Comparison of ENCODE assay signal across 23 cellular contexts in genomic region chr9:136672431-136673087, GRCh38. TPM values are rescaled to one million over a fixed set of nuclear protein-coding genes. Genes with fewer than 3 reads are reported as not detected.
DNase-seq lines count a peak whose midpoint lies in the region; ATAC-seq and TF ChIP-seq lines count a peak whose summit lies in the region.
"Had no signal": no experiment of that assay in that cellular context is flagged by ENCODE, and none has a peak within 500 bp of the region (broad histone marks: within the 10 kb centered on the region; RNA-seq: fewer than 3 reads in every experiment).

No MANE protein-coding gene starts in this region.

- intact Hi-C loops in Right ventricle myocardium inferior (cut with DNase I) = loop anchor here (5.0 kb wide), 1 partner anchor 45 kb away; no protein-coding TSS in a partner anchor
- intact Hi-C loops in naive thymus-derived CD4-positive, alpha-beta T cell (cut with micrococcal nuclease) = no loop called here

- DNase-seq in right atrium auricular region (ENCODE audit: low spot score) (no peak), Right ventricle myocardium inferior (ENCODE audit: missing footprints) (no peak), upper lobe of left lung (peak in 1 of 2 donors; percentile 53)
- DNase-seq in naive thymus-derived CD4-positive, alpha-beta T cell = no peak
- DNase-seq: activated CD4-positive, CD25-positive, alpha-beta regulatory T cell treated with anti-CD3 and anti-CD28 coated beads, Interleukin-2, amount 50 U/mL, for 72 hours; activated CD8-positive, alpha-beta memory T cell treated with anti-CD3 and anti-CD28 coated beads for 24 hours; activated naive CD4-positive, alpha-beta T cell treated with anti-CD3 and anti-CD28 coated beads for 36 hours; activated T-cell treated with anti-CD3 and anti-CD28 coated beads, Interleukin-2, amount 50 U/mL, for 4 hours; central memory CD4-positive, alpha-beta T cell; foreskin fibroblast; mesendoderm; natural killer cell; NCI-H1105; NCI-H446 treated with DMSO at 0.1 percent for 48 hours; NK-92 treated with Interleukin-12 subunit alpha and Interleukin-12 subunit beta, amount 100 ng/mL, for 24 hours; Peyer's patch; sigmoid colon had no signal

- H3K27ac Mint-ChIP-seq in naive thymus-derived CD4-positive, alpha-beta T cell = no peak overlapping the region
- H3K27ac Mint-ChIP-seq: activated naive CD4-positive, alpha-beta T cell treated with anti-CD3 and anti-CD28 coated beads for 36 hours; natural killer cell had no signal

- H3K9me3 Mint-ChIP-seq in naive thymus-derived CD4-positive, alpha-beta T cell = no peaks in the 10 kb centered on the region
- H3K9me3 Mint-ChIP-seq: activated naive CD4-positive, alpha-beta T cell treated with anti-CD3 and anti-CD28 coated beads for 36 hours; activated T-cell treated with anti-CD3 and anti-CD28 coated beads, Interleukin-2, amount 50 U/mL, for 4 hours; natural killer cell had no signal

- TF ChIP-seq CTCF in right atrium auricular region (IDR thresholded peaks at IDR 0.05) = no peak
- TF ChIP-seq CTCF in gastroesophageal sphincter (IDR thresholded peaks at IDR 0.05) = no peak
- peak in 1 of 6 experiments; percentile 5 for TF ChIP-seq CTCF in upper lobe of left lung (IDR thresholded peaks at IDR 0.05)

- no peak overlapping the region for H3K4me3 ChIP-seq in right atrium auricular region
- H3K4me3 ChIP-seq in gastroesophageal sphincter = no peak overlapping the region
- H3K4me3 ChIP-seq in upper lobe of left lung = peak overlapping the region in 1 of 4 donors; percentile 64
- H3K4me3 ChIP-seq in naive thymus-derived CD4-positive, alpha-beta T cell (ENCODE audit: low read length) = no peak overlapping the region
- H3K4me3 ChIP-seq: pancreas, Peyer's patch, sigmoid colon, SK-N-MC had no signal

- WGBS in gastroesophageal sphincter (ENCODE audit: low coverage in 1 of 2), 2 donors = no CpG with 5 or more reads among the region's 14 CpGs
- 56 to 68% methylated on average over 4 to 12 of the region's 14 CpGs for WGBS in upper lobe of left lung, 2 donors

- H3K9me3 ChIP-seq in right atrium auricular region (no peaks in the 10 kb centered on the region), gastroesophageal sphincter (no peaks in the 10 kb centered on the region), upper lobe of left lung (no peaks in the 10 kb centered on the region)
- H3K9me3 ChIP-seq in naive thymus-derived CD4-positive, alpha-beta T cell (ENCODE audit: control insufficient read depth in 2 of 3, low read length in 3 of 3) = no peaks in the 10 kb centered on the region
- H3K9me3 ChIP-seq: pancreas, Peyer's patch, sigmoid colon had no signal

- peak overlapping the region; percentile 43 to 45 for H3K27ac ChIP-seq in right atrium auricular region
- H3K27ac ChIP-seq in gastroesophageal sphincter = peak overlapping the region in 3 of 4 donors; percentile 10 to 27 (median 14)
- peak overlapping the region; percentile 44 to 91 (median 84) for H3K27ac ChIP-seq in upper lobe of left lung
- H3K27ac ChIP-seq in naive thymus-derived CD4-positive, alpha-beta T cell (ENCODE audit: low read depth, low read length) = no peak overlapping the region
- H3K27ac ChIP-seq: C4-2B, pancreas, SK-N-MC had no signal

- H3K27me3 ChIP-seq in right atrium auricular region (no peaks in the 10 kb centered on the region), gastroesophageal sphincter (peaks cover 34% of the 10 kb centered on the region), upper lobe of left lung (no peaks in the 10 kb centered on the region)
- no peaks in the 10 kb centered on the region for H3K27me3 ChIP-seq in naive thymus-derived CD4-positive, alpha-beta T cell (ENCODE audit: control insufficient read depth in 2 of 2, insufficient read depth in 2 of 2, low read length in 2 of 2)
- H3K27me3 ChIP-seq: pancreas, Peyer's patch had no signal

- ATAC-seq in Right ventricle myocardium inferior = no peak
- ATAC-seq in gastroesophageal sphincter = no peak
- no peak for ATAC-seq in upper lobe of left lung (ENCODE audit: low FRiP score in 2 of 2)
- no peak for ATAC-seq in naive thymus-derived CD4-positive, alpha-beta T cell
- ATAC-seq in GM18909 (IDR thresholded peaks at IDR 0.05; ENCODE audit: poor library complexity, unreplicated experiment) = no peak
- ATAC-seq: activated T-cell treated with anti-CD3 and anti-CD28 coated beads, Interleukin-2, amount 50 U/mL, for 4 hours had no signal

- POLR2A ChIA-PET in naive thymus-derived CD4-positive, alpha-beta T cell (lab: Charles Lee) = interaction anchor here (0.6 kb wide), 1 partner anchor 33 kb away, joined by 4 read pairs; no protein-coding TSS in a partner anchor

- TF ChIP-seq POLR2A in gastroesophageal sphincter (IDR thresholded peaks at IDR 0.05) (no peak), upper lobe of left lung (IDR thresholded peaks at IDR 0.05) (no peak)

- no peaks in the 10 kb centered on the region for H3K4me1 Mint-ChIP-seq in naive thymus-derived CD4-positive, alpha-beta T cell

- no peaks in the 10 kb centered on the region for H3K36me3 Mint-ChIP-seq in naive thymus-derived CD4-positive, alpha-beta T cell
- H3K36me3 Mint-ChIP-seq: natural killer cell had no signal

- no peak overlapping the region for H3K4me3 Mint-ChIP-seq in naive thymus-derived CD4-positive, alpha-beta T cell
- H3K4me3 Mint-ChIP-seq: activated naive CD4-positive, alpha-beta T cell treated with anti-CD3 and anti-CD28 coated beads for 36 hours; activated T-cell treated with anti-CD3 and anti-CD28 coated beads, Interleukin-2, amount 50 U/mL, for 4 hours; natural killer cell had no signal

- H3K36me3 ChIP-seq in right atrium auricular region (peaks cover 55% of the 10 kb centered on the region), gastroesophageal sphincter (peaks cover 0 to 51% of the 10 kb centered on the region in 2 donors), upper lobe of left lung (peaks cover 0 to 89% (median 46%) of the 10 kb centered on the region in 4 donors)
- peaks cover 0 to 8% (median 0%) of the 10 kb centered on the region in 3 experiments for H3K36me3 ChIP-seq in naive thymus-derived CD4-positive, alpha-beta T cell (ENCODE audit: control insufficient read depth in 2 of 3, insufficient read depth in 3 of 3, low read length in 3 of 3)

- CTCF ChIA-PET in naive thymus-derived CD4-positive, alpha-beta T cell (lab: Charles Lee) = no interaction called here

- peaks cover 0 to 26% of the 10 kb centered on the region in 2 donors for H3K4me1 ChIP-seq in right atrium auricular region
- H3K4me1 ChIP-seq in gastroesophageal sphincter = peaks cover 0 to 7% (median 5%) of the 10 kb centered on the region in 3 donors
- H3K4me1 ChIP-seq in upper lobe of left lung = peaks cover 12 to 67% (median 34%) of the 10 kb centered on the region in 4 donors
- H3K4me1 ChIP-seq in naive thymus-derived CD4-positive, alpha-beta T cell (ENCODE audit: control insufficient read depth in 2 of 2, insufficient read depth in 2 of 2, low read length in 2 of 2) = no peaks in the 10 kb centered on the region

- H3K27me3 Mint-ChIP-seq in naive thymus-derived CD4-positive, alpha-beta T cell = peaks cover 0 to 3% (median 0%) of the 10 kb centered on the region in 5 donors

- no peak for TF ChIP-seq EP300 in gastroesophageal sphincter (IDR thresholded peaks at IDR 0.05)
- TF ChIP-seq EP300 in upper lobe of left lung (IDR thresholded peaks at IDR 0.05) = no peak

RNA-seq across cellular contexts. Expression of gene EGFL7, which starts 9.8 kb away (rescaled TPM):
- total RNA-seq in right atrium auricular region = 100 to 1,000 TPM; 114 to 120 TPM
- total RNA-seq in Right ventricle myocardium inferior = 72.0 TPM
- 10 to 100 TPM; 38.8 to 81.0 (median 56.4) TPM for total RNA-seq in gastroesophageal sphincter
- 100 to 1,000 TPM in 5 of 6 donors, 10 to 100 TPM in 1; 77.9 to 321 (median 165) TPM for total RNA-seq in upper lobe of left lung
- 1 to 10 TPM in 1 of 5 experiments, under 1 TPM in 2, not detected in 2; 0.56 to 2.3 (median 0.97) TPM for total RNA-seq in naive thymus-derived CD4-positive, alpha-beta T cell
- not detected for polyA plus RNA-seq in naive thymus-derived CD4-positive, alpha-beta T cell

RNA-seq across cellular contexts. Expression of gene AGPAT2, which starts 14.7 kb away (rescaled TPM):
- 10 to 100 TPM; 71.9 to 81.9 TPM for total RNA-seq in right atrium auricular region
- 57.9 TPM for total RNA-seq in Right ventricle myocardium inferior
- total RNA-seq in gastroesophageal sphincter = 10 to 100 TPM; 28.8 to 43.6 (median 38.4) TPM
- 100 to 1,000 TPM in 5 of 6 donors, 10 to 100 TPM in 1; 70.2 to 242 (median 140) TPM for total RNA-seq in upper lobe of left lung
- 10 to 100 TPM in 2 of 5 experiments, 1 to 10 TPM in 3; 2.3 to 20.6 (median 8.5) TPM for total RNA-seq in naive thymus-derived CD4-positive, alpha-beta T cell
- polyA plus RNA-seq in naive thymus-derived CD4-positive, alpha-beta T cell = 10 to 100 TPM; 12.0 to 13.1 TPM

RNA-seq across cellular contexts. Expression of gene DIPK1B, which starts 39.8 kb away (rescaled TPM):
- total RNA-seq in right atrium auricular region = 10 to 100 TPM; 45.1 to 45.7 TPM
- total RNA-seq in Right ventricle myocardium inferior = 16.4 TPM
- 10 to 100 TPM in 2 of 4 donors, 1 to 10 TPM in 2; 7.8 to 24.4 (median 11.2) TPM for total RNA-seq in gastroesophageal sphincter
- total RNA-seq in upper lobe of left lung = 10 to 100 TPM in 5 of 6 donors, 1 to 10 TPM in 1; 9.7 to 24.1 (median 17.0) TPM
- total RNA-seq in naive thymus-derived CD4-positive, alpha-beta T cell = 1 to 10 TPM in 1 of 5 experiments, under 1 TPM in 2, not detected in 2; 0.46 to 1.6 (median 0.56) TPM
- polyA plus RNA-seq in naive thymus-derived CD4-positive, alpha-beta T cell = under 1 TPM; 0.11 to 0.31 TPM
- polyA plus RNA-seq: keratinocyte had no signal

Comparison
In these comparisons a context has a peak if more than half of its experiments do, and no peak if none do; other contexts are left out.
1. RNA of gene EGFL7, which starts 9.8 kb away (total RNA-seq): 77.9 to 321 TPM in upper lobe of left lung, 114 to 120 TPM in right atrium auricular region, 72.0 TPM in Right ventricle myocardium inferior (single experiment) and 38.8 to 81.0 TPM in gastroesophageal sphincter; 0.56 to 2.3 TPM in naive thymus-derived CD4-positive, alpha-beta T cell; every median in the first group is over 10 times any median in the second.